ENCODE assay signal across 1 cellular context in the genomic region with DNA sequence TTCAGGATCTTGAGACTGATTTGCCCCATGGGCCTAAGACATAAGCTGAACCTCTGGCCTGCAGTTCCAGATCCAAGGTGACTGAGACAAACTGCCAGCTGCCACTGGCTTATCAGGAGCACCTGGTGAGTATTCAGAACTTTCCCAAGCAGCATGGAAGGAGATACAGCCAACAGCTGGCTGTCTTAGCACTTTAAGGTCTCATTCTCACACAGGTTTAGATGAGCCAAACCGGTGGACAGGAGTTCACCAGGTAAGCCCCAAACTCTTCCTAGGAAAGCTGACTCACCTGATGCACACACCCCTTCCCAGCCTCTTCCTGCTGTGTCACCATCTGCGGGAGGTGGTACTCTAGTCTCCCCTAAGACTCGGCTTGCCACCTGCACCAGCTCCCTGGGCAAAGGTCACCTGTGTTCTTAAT.
TF ChIP-seq lines count a peak whose summit lies in the region.

BANF2 (plus strand) TSS at position 36 of the 421 bp plus-strand sequence. CDS start 25,060 bp downstream, outside the sequence.

TF ChIP-seq in H1, 55 proteins besides CTCF, POLR2A, EP300 and RAD21 (continued from another document):
- TF ChIP-seq CHD7 (IDR thresholded peaks at IDR 0.05; ENCODE audit: insufficient replicate concordance, low read length) = no peak
- TF ChIP-seq JUND (IDR thresholded peaks at IDR 0.05; ENCODE audit: low read length) = no peak
